ENCODE assay signal across 21 cellular contexts in the genomic region with DNA sequence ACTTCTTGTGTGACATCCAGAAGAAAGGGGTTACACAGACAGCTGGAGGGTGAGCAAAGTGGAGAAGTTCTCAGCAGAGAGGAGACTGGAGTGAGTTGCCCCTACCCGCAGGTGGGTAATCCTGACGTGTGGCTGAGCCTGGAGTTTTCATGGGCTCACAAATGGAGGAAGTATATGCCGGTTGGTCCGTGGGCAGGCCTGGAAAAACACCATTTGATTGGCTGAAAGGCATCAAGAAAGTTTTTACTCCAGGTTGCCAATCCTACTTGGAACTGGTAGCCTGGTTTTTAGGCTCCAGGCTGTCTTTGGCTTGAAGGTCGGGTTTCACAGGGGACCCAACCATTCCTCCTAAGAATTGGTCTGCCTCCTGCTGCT.
DNase-seq lines count a peak whose midpoint lies in the region; ATAC-seq and TF ChIP-seq lines count a peak whose summit lies in the region.
"Had no signal": no experiment of that assay in that cellular context is flagged by ENCODE, and none has a peak within 500 bp of the region (broad histone marks: within the 10 kb centered on the region; RNA-seq: fewer than 3 reads in every experiment).

No MANE protein-coding gene starts in this region.

- no peak overlapping the region for H3K4me3 ChIP-seq in endodermal cell (ENCODE audit: low read length)
- H3K4me3 ChIP-seq in gastrocnemius medialis, result no peak overlapping the region
- H3K4me3 ChIP-seq: hepatocyte, prostate gland, suprapubic skin had no signal

- no peak overlapping the region for H3K27ac Mint-ChIP-seq in endodermal cell
- H3K27ac Mint-ChIP-seq: effector memory CD8-positive, alpha-beta T cell; memory B cell; nephron progenitor cell; T-helper 1 cell treated with Interleukin-12 subunit alpha and Interleukin-12 subunit beta and Interleukin-4 antibody, amounts not matched to agents 30 μg/mL and 1 μg/mL, for 36 hours had no signal

- H3K36me3 Mint-ChIP-seq in endodermal cell (ENCODE audit: low read depth), result no peaks in the 10 kb centered on the region
- H3K36me3 Mint-ChIP-seq: memory B cell had no signal

- TF ChIP-seq POLR2A in gastrocnemius medialis (IDR thresholded peaks at IDR 0.05), result no peak

- intact Hi-C loops in gastrocnemius medialis (cut with DNase I; ENCODE audit: low total_unique reads), result no loop called here

- H3K9me3 ChIP-seq in endodermal cell (ENCODE audit: control insufficient read depth, low read length) (no peaks in the 10 kb centered on the region), gastrocnemius medialis (no peaks in the 10 kb centered on the region)
- H3K9me3 ChIP-seq: prostate gland had no signal

- H3K4me3 Mint-ChIP-seq in endodermal cell, result peak overlapping the region; percentile 9
- H3K4me3 Mint-ChIP-seq: effector memory CD8-positive, alpha-beta T cell; nephron progenitor cell; T-helper 1 cell treated with Interleukin-12 subunit alpha and Interleukin-12 subunit beta and Interleukin-4 antibody, amounts not matched to agents 30 μg/mL and 1 μg/mL, for 36 hours had no signal

- no peak for TF ChIP-seq CTCF in endodermal cell (conservative IDR thresholded peaks at IDR 0.05)
- no peak for TF ChIP-seq CTCF in gastrocnemius medialis (IDR thresholded peaks at IDR 0.05 in 4 of 5, conservative IDR thresholded peaks at IDR 0.05 in 1 of 5)

- no peaks in the 10 kb centered on the region for H3K27me3 Mint-ChIP-seq in endodermal cell (ENCODE audit: insufficient read depth)
- H3K27me3 Mint-ChIP-seq: effector memory CD8-positive, alpha-beta T cell; memory B cell had no signal

- WGBS in endodermal cell (ENCODE audit: insufficient coverage in 1 of 2, insufficient read length in 1 of 2), 2 experiments, result 92 to 94% methylated on average over 4 to 5 of the region's 5 CpGs

- in situ Hi-C loops in gastrocnemius medialis (cut with MboI; ENCODE audit: low sequenced_read_pairs in 4 of 4), result no loop called here

- peaks cover 12% of the 10 kb centered on the region for H3K9me3 Mint-ChIP-seq in endodermal cell

- no peaks in the 10 kb centered on the region for H3K4me1 Mint-ChIP-seq in endodermal cell
- H3K4me1 Mint-ChIP-seq: memory B cell, nephron progenitor cell had no signal

- no peaks in the 10 kb centered on the region for H3K4me1 ChIP-seq in endodermal cell (ENCODE audit: control insufficient read depth, insufficient read depth, low read length)
- no peaks in the 10 kb centered on the region for H3K4me1 ChIP-seq in gastrocnemius medialis
- H3K4me1 ChIP-seq: prostate gland, suprapubic skin had no signal

- H3K27me3 ChIP-seq in endodermal cell (ENCODE audit: control insufficient read depth, insufficient read depth, low read length, poor library complexity, severe bottlenecking) (no peaks in the 10 kb centered on the region), gastrocnemius medialis (no peaks in the 10 kb centered on the region)
- H3K27me3 ChIP-seq: hepatocyte, suprapubic skin had no signal

- ATAC-seq in activated CD4-positive, CD25-positive, alpha-beta regulatory T cell treated with anti-CD3 and anti-CD28 coated beads, Interleukin-2, amount 50 U/mL, for 24 hours, result no peak
- ATAC-seq in gastrocnemius medialis, result no peak
- ATAC-seq: effector memory CD8-positive, alpha-beta T cell had no signal

- peak; percentile 80 for DNase-seq in DMS53 treated with DMSO at 0.1 percent for 48 hours (lab: John Stamatoyannopoulos, UW; ENCODE audit: unreplicated experiment)
- peak; percentile 6 for DNase-seq in NCI-H1417 treated with DMSO at 0.1 percent for 48 hours (lab: John Stamatoyannopoulos, UW)
- DNase-seq in NCI-H774 (lab: John Stamatoyannopoulos, UW), result peak; percentile 65
- DNase-seq in endodermal cell, result no peak
- no peak for DNase-seq in gastrocnemius medialis
- DNase-seq in DMS114 treated with DMSO at 0.1 percent for 48 hours (lab: John Stamatoyannopoulos, UW; ENCODE audit: unreplicated experiment), result no peak
- DNase-seq in C1 segment of cervical spinal cord (lab: John Stamatoyannopoulos, UW), result no peak
- DNase-seq: activated CD4-positive, alpha-beta T cell treated with anti-CD3 and anti-CD28 coated beads for 1 hour; activated gamma-delta T cell; cerebellar nuclear complex; effector memory CD8-positive, alpha-beta T cell; NCI-H1048; NCI-H524; nephron progenitor cell had no signal

- no peak overlapping the region for H3K9ac ChIP-seq in endodermal cell (ENCODE audit: extremely low read depth, low read length, poor library complexity, severe bottlenecking)

- H3K27ac ChIP-seq in endodermal cell (ENCODE audit: low read depth, low read length) (no peak overlapping the region), gastrocnemius medialis (no peak overlapping the region)
- H3K27ac ChIP-seq: hepatocyte, prostate gland, skin epidermis, suprapubic skin had no signal

- H3K36me3 ChIP-seq in endodermal cell (ENCODE audit: control insufficient read depth, insufficient read depth, low read length) (no peaks in the 10 kb centered on the region), gastrocnemius medialis (no peaks in the 10 kb centered on the region)
- H3K36me3 ChIP-seq: prostate gland, suprapubic skin had no signal

Comparison
In these comparisons a context has a peak if more than half of its experiments do, and no peak if none do; other contexts are left out.
1. DNase-seq: peak in DMS53 treated with DMSO at 0.1 percent for 48 hours (single experiment), NCI-H1417 treated with DMSO at 0.1 percent for 48 hours (single experiment) and NCI-H774 (single experiment); none in endodermal cell (single experiment), gastrocnemius medialis (0 of 2), DMS114 treated with DMSO at 0.1 percent for 48 hours (single experiment) and C1 segment of cervical spinal cord (0 of 14).